ENCODE assay signal across 26 cellular contexts in the genomic region with DNA sequence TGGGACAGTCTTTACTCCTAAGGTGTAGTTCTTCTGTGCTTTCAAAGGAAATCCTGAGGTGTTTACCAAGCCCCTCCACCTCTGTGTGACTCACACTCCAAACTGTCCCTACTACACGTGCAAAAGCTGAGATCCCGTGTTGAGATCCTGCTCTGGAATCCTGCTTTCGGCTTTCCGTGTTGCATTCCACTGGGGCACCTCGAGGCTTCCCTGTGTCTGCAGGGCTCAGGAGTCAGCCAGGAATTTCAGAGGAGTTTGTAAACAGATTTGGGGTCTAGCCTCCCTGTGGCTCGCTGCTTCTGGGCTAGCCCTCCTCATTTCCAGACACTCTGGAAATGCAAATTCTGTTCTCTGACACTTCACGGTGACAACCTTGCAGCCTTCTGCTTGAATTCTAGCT. TPM values are rescaled to one million over a fixed set of nuclear protein-coding genes. Genes with fewer than 3 reads are reported as not detected.
A peak's percentile ranks its signal among the peaks of the same experiment; 100 is the strongest.
DNase-seq lines count a peak whose midpoint lies in the region; ATAC-seq and TF ChIP-seq lines count a peak whose summit lies in the region.
"Had no signal": no experiment of that assay in that cellular context is flagged by ENCODE, and none has a peak within 500 bp of the region (broad histone marks: within the 10 kb centered on the region; RNA-seq: fewer than 3 reads in every experiment).

No MANE protein-coding gene starts in this region.

- POLR2A ChIA-PET in WTC11 (lab: Charles Lee): no interaction called here
- POLR2A ChIA-PET in naive thymus-derived CD8-positive, alpha-beta T cell (lab: Charles Lee): no interaction called here

- ATAC-seq in WTC11: peak; percentile 18; the same call in 1 of the 2 replicates
- ATAC-seq in naive thymus-derived CD8-positive, alpha-beta T cell: no peak
- ATAC-seq in HG02973 (IDR thresholded peaks at IDR 0.05; ENCODE audit: unreplicated experiment): no peak
- ATAC-seq: HCT116 had no signal

- no peaks in the 10 kb centered on the region; the same call in none of the 2 replicates for H3K27me3 Mint-ChIP-seq in WTC11 (ENCODE audit: low read depth)
- H3K27me3 Mint-ChIP-seq in naive thymus-derived CD8-positive, alpha-beta T cell: peaks cover 8 to 34% (median 17%) of the 10 kb centered on the region in 5 donors

- H3K4me3 Mint-ChIP-seq in WTC11: no peak overlapping the region
- H3K4me3 Mint-ChIP-seq in naive thymus-derived CD8-positive, alpha-beta T cell: no peak overlapping the region
- H3K4me3 Mint-ChIP-seq: CD4-positive, alpha-beta memory T cell had no signal

- TF ChIP-seq CTCF in WTC11 (IDR thresholded peaks at IDR 0.05): no peak

- no peaks in the 10 kb centered on the region for H3K36me3 Mint-ChIP-seq in WTC11
- H3K36me3 Mint-ChIP-seq in naive thymus-derived CD8-positive, alpha-beta T cell: peaks cover 0 to 6% (median 3%) of the 10 kb centered on the region in 3 donors
- H3K36me3 Mint-ChIP-seq: CD4-positive, alpha-beta memory T cell; IgD-negative memory B cell had no signal

- H3K4me1 Mint-ChIP-seq in WTC11: peaks cover 2% of the 10 kb centered on the region; the same call in 1 of the 2 replicates
- H3K4me1 Mint-ChIP-seq in naive thymus-derived CD8-positive, alpha-beta T cell: peaks cover 0 to 5% (median 0%) of the 10 kb centered on the region in 4 donors
- H3K4me1 Mint-ChIP-seq: CD4-positive, alpha-beta memory T cell; IgD-negative memory B cell had no signal

- no peak overlapping the region for H3K27ac Mint-ChIP-seq in WTC11
- no peak overlapping the region for H3K27ac Mint-ChIP-seq in naive thymus-derived CD8-positive, alpha-beta T cell
- H3K27ac Mint-ChIP-seq: IgD-negative memory B cell had no signal

- DNase-seq in activated CD8-positive, alpha-beta memory T cell treated with anti-CD3 and anti-CD28 coated beads, Interleukin-2, amount 50 U/mL, for 48 hours: peak; percentile 30
- DNase-seq in activated CD8-positive, alpha-beta memory T cell treated with anti-CD3 and anti-CD28 coated beads for 24 hours: no peak
- DNase-seq in WTC11 (ENCODE audit: low spot score) (no peak), islet precursor cell (peak; percentile 80), ureter (ENCODE audit: low spot score) (peak; percentile 17), SKM-1 (lab: John Stamatoyannopoulos, UW; ENCODE audit: unreplicated experiment) (no peak)
- DNase-seq in naive thymus-derived CD8-positive, alpha-beta T cell: no peak
- DNase-seq: 8988T; CD4-positive, alpha-beta memory T cell; DMS 273 treated with DMSO at 0.1 percent for 48 hours; DND-41; GM23248; MV-4-11; NCI-H1105 treated with DMSO at 0.1 percent for 48 hours; NCI-H2029 treated with DMSO at 0.1 percent for 48 hours; NCI-H226; NCI-H524; NCI-H774; Peyer's patch had no signal

- CTCF ChIA-PET in WTC11 (lab: Charles Lee): interaction anchor here (1.4 kb wide), 1 partner anchor 70 kb away, joined by 4 read pairs; no protein-coding TSS in a partner anchor

- peaks cover 32% of the 10 kb centered on the region for H3K9me3 Mint-ChIP-seq in WTC11
- H3K9me3 Mint-ChIP-seq in naive thymus-derived CD8-positive, alpha-beta T cell: peaks cover 0 to 15% (median 4%) of the 10 kb centered on the region in 9 donors

TF ChIP-seq in WTC11, 78 proteins besides CTCF, POLR2A, EP300 and RAD21 (continues in another document):
- TF ChIP-seq ZNF232 (CRISPR knock-in tag; IDR thresholded peaks at IDR 0.05): no peak
- TF ChIP-seq SOX15 (CRISPR knock-in tag; IDR thresholded peaks at IDR 0.05): no peak
- no peak for TF ChIP-seq ESRRA (CRISPR knock-in tag; IDR thresholded peaks at IDR 0.05; ENCODE audit: borderline replicate concordance)
- no peak for TF ChIP-seq GABPB1 (CRISPR knock-in tag; IDR thresholded peaks at IDR 0.05)
- TF ChIP-seq HMGA2 (CRISPR knock-in tag; IDR thresholded peaks at IDR 0.05): no peak
- TF ChIP-seq NR2C2 (CRISPR knock-in tag; IDR thresholded peaks at IDR 0.05): no peak
- TF ChIP-seq GTF2I (CRISPR knock-in tag; conservative IDR thresholded peaks at IDR 0.05): no peak
- TF ChIP-seq, protein P1, sequence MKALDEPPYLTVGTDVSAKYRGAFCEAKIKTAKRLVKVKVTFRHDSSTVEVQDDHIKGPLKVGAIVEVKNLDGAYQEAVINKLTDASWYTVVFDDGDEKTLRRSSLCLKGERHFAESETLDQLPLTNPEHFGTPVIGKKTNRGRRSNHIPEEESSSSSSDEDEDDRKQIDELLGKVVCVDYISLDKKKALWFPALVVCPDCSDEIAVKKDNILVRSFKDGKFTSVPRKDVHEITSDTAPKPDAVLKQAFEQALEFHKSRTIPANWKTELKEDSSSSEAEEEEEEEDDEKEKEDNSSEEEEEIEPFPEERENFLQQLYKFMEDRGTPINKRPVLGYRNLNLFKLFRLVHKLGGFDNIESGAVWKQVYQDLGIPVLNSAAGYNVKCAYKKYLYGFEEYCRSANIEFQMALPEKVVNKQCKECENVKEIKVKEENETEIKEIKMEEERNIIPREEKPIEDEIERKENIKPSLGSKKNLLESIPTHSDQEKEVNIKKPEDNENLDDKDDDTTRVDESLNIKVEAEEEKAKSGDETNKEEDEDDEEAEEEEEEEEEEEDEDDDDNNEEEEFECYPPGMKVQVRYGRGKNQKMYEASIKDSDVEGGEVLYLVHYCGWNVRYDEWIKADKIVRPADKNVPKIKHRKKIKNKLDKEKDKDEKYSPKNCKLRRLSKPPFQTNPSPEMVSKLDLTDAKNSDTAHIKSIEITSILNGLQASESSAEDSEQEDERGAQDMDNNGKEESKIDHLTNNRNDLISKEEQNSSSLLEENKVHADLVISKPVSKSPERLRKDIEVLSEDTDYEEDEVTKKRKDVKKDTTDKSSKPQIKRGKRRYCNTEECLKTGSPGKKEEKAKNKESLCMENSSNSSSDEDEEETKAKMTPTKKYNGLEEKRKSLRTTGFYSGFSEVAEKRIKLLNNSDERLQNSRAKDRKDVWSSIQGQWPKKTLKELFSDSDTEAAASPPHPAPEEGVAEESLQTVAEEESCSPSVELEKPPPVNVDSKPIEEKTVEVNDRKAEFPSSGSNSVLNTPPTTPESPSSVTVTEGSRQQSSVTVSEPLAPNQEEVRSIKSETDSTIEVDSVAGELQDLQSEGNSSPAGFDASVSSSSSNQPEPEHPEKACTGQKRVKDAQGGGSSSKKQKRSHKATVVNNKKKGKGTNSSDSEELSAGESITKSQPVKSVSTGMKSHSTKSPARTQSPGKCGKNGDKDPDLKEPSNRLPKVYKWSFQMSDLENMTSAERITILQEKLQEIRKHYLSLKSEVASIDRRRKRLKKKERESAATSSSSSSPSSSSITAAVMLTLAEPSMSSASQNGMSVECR (CRISPR knock-in tag; IDR thresholded peaks at IDR 0.05; ENCODE audit: borderline replicate concordance): no peak
- TF ChIP-seq, protein P2, sequence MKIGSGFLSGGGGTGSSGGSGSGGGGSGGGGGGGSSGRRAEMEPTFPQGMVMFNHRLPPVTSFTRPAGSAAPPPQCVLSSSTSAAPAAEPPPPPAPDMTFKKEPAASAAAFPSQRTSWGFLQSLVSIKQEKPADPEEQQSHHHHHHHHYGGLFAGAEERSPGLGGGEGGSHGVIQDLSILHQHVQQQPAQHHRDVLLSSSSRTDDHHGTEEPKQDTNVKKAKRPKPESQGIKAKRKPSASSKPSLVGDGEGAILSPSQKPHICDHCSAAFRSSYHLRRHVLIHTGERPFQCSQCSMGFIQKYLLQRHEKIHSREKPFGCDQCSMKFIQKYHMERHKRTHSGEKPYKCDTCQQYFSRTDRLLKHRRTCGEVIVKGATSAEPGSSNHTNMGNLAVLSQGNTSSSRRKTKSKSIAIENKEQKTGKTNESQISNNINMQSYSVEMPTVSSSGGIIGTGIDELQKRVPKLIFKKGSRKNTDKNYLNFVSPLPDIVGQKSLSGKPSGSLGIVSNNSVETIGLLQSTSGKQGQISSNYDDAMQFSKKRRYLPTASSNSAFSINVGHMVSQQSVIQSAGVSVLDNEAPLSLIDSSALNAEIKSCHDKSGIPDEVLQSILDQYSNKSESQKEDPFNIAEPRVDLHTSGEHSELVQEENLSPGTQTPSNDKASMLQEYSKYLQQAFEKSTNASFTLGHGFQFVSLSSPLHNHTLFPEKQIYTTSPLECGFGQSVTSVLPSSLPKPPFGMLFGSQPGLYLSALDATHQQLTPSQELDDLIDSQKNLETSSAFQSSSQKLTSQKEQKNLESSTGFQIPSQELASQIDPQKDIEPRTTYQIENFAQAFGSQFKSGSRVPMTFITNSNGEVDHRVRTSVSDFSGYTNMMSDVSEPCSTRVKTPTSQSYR (CRISPR knock-in tag; IDR thresholded peaks at IDR 0.05): no peak
- TF ChIP-seq, protein P3, sequence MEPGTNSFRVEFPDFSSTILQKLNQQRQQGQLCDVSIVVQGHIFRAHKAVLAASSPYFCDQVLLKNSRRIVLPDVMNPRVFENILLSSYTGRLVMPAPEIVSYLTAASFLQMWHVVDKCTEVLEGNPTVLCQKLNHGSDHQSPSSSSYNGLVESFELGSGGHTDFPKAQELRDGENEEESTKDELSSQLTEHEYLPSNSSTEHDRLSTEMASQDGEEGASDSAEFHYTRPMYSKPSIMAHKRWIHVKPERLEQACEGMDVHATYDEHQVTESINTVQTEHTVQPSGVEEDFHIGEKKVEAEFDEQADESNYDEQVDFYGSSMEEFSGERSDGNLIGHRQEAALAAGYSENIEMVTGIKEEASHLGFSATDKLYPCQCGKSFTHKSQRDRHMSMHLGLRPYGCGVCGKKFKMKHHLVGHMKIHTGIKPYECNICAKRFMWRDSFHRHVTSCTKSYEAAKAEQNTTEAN (CRISPR knock-in tag; IDR thresholded peaks at IDR 0.05): no peak
- TF ChIP-seq ZNF396 (CRISPR knock-in tag; IDR thresholded peaks at IDR 0.05; ENCODE audit: borderline replicate concordance): no peak
- no peak for TF ChIP-seq PRRX2 (CRISPR knock-in tag; IDR thresholded peaks at IDR 0.05)

RNA-seq across cellular contexts. Expression of a gene that starts 48.4 kb away (rescaled TPM):
- 0.04 to 0.46 TPM (median 0.25 TPM) in 3 replicates for total RNA-seq in WTC11 (2021)
- total RNA-seq in ureter: 3.4 TPM
- 10 to 100 TPM; 10.1 to 11.5 TPM for total RNA-seq in naive thymus-derived CD8-positive, alpha-beta T cell
- 1 to 10 TPM; 2.1 to 5.0 (median 3.1) TPM for polyA plus RNA-seq in naive thymus-derived CD8-positive, alpha-beta T cell
- total RNA-seq: G401, GM23248, SJSA1 had no signal

RNA-seq across cellular contexts. Expression of a gene that starts 49.7 kb away (rescaled TPM):
- 0.30 to 0.66 TPM (median 0.34 TPM) in 3 replicates for total RNA-seq in WTC11 (2021)
- total RNA-seq in ureter: not detected
- total RNA-seq in naive thymus-derived CD8-positive, alpha-beta T cell: under 1 TPM in 1 of 2 experiments, not detected in 1; 0.13 TPM
- polyA plus RNA-seq in naive thymus-derived CD8-positive, alpha-beta T cell: not detected
- total RNA-seq: Caco-2; CD4-positive, alpha-beta memory T cell; G401; GM23248; OCI-LY7; Peyer's patch; SJSA1 had no signal
- polyA plus RNA-seq: CD4-positive, alpha-beta memory T cell; GM23248; IgD-negative memory B cell had no signal

Comparison
In these comparisons a context has a peak if more than half of its experiments do, and no peak if none do; other contexts are left out.
1. DNase-seq: peak in activated CD8-positive, alpha-beta memory T cell treated with anti-CD3 and anti-CD28 coated beads, Interleukin-2, amount 50 U/mL, for 48 hours (single experiment), islet precursor cell (single experiment) and ureter (single experiment); none in activated CD8-positive, alpha-beta memory T cell treated with anti-CD3 and anti-CD28 coated beads for 24 hours (single experiment), WTC11 (single experiment), naive thymus-derived CD8-positive, alpha-beta T cell (0 of 10) and SKM-1 (single experiment).